ENCODE assay signal across 8 cellular contexts in the genomic region with DNA sequence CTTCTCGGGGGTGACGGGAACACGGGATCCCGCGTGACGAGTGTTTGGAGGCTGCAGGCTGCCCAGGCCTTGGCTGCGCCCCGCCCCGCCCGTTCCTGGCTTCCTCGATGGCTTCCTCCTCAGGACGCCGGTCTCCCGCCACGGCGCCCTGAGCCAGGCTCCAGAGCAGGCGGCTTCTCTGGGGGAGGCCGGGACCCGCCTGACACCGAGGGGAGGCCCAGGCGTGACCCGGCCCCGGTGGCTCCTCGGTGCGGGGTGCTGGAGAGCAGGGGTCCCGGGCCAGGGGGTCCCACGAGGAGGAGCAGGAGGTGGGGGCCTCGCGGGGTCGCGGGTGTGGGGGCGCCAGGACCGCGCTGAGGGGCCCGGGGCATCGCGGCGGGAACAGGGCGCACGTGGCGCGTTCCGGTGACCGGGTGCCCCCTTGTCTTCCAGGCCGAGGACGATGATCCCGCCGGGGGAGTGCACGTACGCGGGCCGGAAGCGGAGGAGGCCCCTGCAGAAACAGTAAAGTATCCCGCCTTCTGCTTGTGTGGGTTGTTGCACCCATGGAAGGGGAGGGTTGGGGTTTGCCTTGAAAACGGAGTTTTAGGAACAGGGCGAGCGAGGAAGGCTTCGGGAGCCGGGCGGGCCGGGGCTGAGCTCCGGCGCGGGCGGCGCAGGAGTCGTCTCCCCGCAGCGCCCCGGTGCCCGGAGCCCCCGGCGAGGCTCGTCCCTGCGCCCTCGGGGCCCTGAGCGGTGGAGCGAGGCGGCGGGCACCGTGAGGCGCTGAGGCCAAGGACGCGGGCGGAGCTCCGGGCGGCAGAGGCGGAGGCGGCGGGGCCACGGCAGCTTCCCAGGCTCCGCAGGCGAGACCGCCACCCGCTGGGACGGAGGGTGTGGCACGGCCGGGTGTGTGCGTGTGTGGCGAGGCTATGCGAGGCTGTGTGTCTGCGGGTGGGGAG. TPM values are rescaled to one million over a fixed set of nuclear protein-coding genes. Genes with fewer than 3 reads are reported as not detected.
DNase-seq lines count a peak whose midpoint lies in the region; ATAC-seq, FAIRE-seq and TF ChIP-seq lines count a peak whose summit lies in the region.

No MANE protein-coding gene starts in this region.

- H3K4me1 Mint-ChIP-seq in HFFc6 (ENCODE audit: low read depth) (peaks cover 32% of the 10 kb centered on the region), T-cell (peaks cover 5 to 19% (median 5%) of the 10 kb centered on the region in 3 donors)

- ATAC-seq in T-cell (replicated peaks in 1 of 4) (peak; percentile 69 to 88 (median 80)), left colon (peak; percentile 99), GM18870 (IDR thresholded peaks at IDR 0.05; ENCODE audit: unreplicated experiment) (no peak)

- H3K4me3 Mint-ChIP-seq in HFFc6 (peak overlapping the region; percentile 73), T-cell (peak overlapping the region; percentile 62 to 76 (median 72))

- peak; percentile 83 for DNase-seq in EH (ENCODE audit: low read depth)
- DNase-seq in HFFc6, result peak; percentile 46
- peak in 26 of 34 experiments; percentile 6 to 50 (median 26) for DNase-seq in T-cell
- DNase-seq in bronchial epithelial cell (ENCODE audit: low read depth), result peak; percentile 20
- peak in 1 of 2 donors; percentile 73 for DNase-seq in left colon
- peak; percentile 20 to 23 for DNase-seq in stimulated activated CD8-positive, alpha-beta memory T cell treated with anti-CD3 and anti-CD28 coated beads, Interleukin-15, amount 100 ng/mL, for 4 hours (ENCODE audit: low read depth in 2 of 2)
- no peak for DNase-seq in effector CD4-positive, alpha-beta T cell

- H3K27ac Mint-ChIP-seq in HFFc6 (peak overlapping the region; percentile 69), T-cell (no peak overlapping the region)

- peaks cover 23% of the 10 kb centered on the region for H3K36me3 Mint-ChIP-seq in HFFc6 (ENCODE audit: low read depth)
- no peaks in the 10 kb centered on the region for H3K36me3 Mint-ChIP-seq in T-cell

- POLR2A ChIA-PET in T-cell (lab: Charles Lee), result no interaction called here

- peak overlapping the region; percentile 18 for H3K4me3 ChIP-seq in bronchial epithelial cell (ENCODE audit: low read depth, low read length)

- TF ChIP-seq CTCF in HFFc6 (IDR thresholded peaks at IDR 0.05), result no peak
- TF ChIP-seq CTCF in bronchial epithelial cell (IDR thresholded peaks at IDR 0.05; ENCODE audit: insufficient read depth, low read length, severe bottlenecking), result no peak

- no peaks in the 10 kb centered on the region for H3K36me3 ChIP-seq in bronchial epithelial cell (ENCODE audit: control insufficient read depth, insufficient read depth, low read length)

- intact Hi-C loops in left colon (cut with DNase I, micrococcal nuclease), result no loop called here

- H3K9me3 Mint-ChIP-seq in HFFc6 (no peaks in the 10 kb centered on the region), T-cell (no peaks in the 10 kb centered on the region)

- no peaks in the 10 kb centered on the region for H3K27me3 ChIP-seq in bronchial epithelial cell (ENCODE audit: control insufficient read depth, insufficient read depth, low read length)

- FAIRE-seq in bronchial epithelial cell (lab: Jason Lieb, UNC), result no peak

- CTCF ChIA-PET in T-cell (lab: Charles Lee), result no interaction called here

- peaks cover 3% of the 10 kb centered on the region; the same call in 1 of the 2 replicates for H3K27me3 Mint-ChIP-seq in HFFc6 (ENCODE audit: insufficient read depth)
- peaks cover 14 to 31% of the 10 kb centered on the region in 2 donors for H3K27me3 Mint-ChIP-seq in T-cell

RNA-seq across cellular contexts. Expression of a gene that starts 22.2 kb away (rescaled TPM):
- total RNA-seq in HFFc6 (2021; fragmentation: NEBNext Ultra II Directional; extraction: Animal tissue kit (Norgen Biotek cat#: 25700)), result 10 to 100 TPM; 30.9 to 55.7 (median 51.9) TPM
- total RNA-seq in T-cell, result 10 to 100 TPM in 1 of 5 donors, 1 to 10 TPM in 3, under 1 TPM in 1; 0.55 to 13.5 (median 3.4) TPM
- total RNA-seq in bronchial epithelial cell, result 0.51 and 0.53 TPM in 2 replicates
- total RNA-seq in left colon, result 1 to 10 TPM; 1.6 to 3.3 TPM
